ENCODE assay signal across 21 cellular contexts in genomic region chr9:75993434-75993833, GRCh38.
DNase-seq lines count a peak whose midpoint lies in the region; ATAC-seq, FAIRE-seq and TF ChIP-seq lines count a peak whose summit lies in the region.
"Had no signal": no experiment of that assay in that cellular context is flagged by ENCODE, and none has a peak within 500 bp of the region (broad histone marks: within the 10 kb centered on the region; RNA-seq: fewer than 3 reads in every experiment).

No MANE protein-coding gene starts in this region.

- TF ChIP-seq CTCF in Calu3 (IDR thresholded peaks at IDR 0.05; ENCODE audit: unreplicated experiment) (no peak), PC-3 (conservative IDR thresholded peaks at IDR 0.05; ENCODE audit: low read depth, low read length) (no peak), endothelial cell of umbilical vein (IDR thresholded peaks at IDR 0.05; ENCODE audit: extremely low read depth in 1 of 2, insufficient read depth in 1 of 2, low read depth in 1 of 2, low read length in 2 of 2) (no peak), mucosa of descending colon (IDR thresholded peaks at IDR 0.05) (no peak)

- no peak overlapping the region for H2AFZ ChIP-seq in PC-3 (ENCODE audit: low read length)
- no peak overlapping the region for H2AFZ ChIP-seq in endothelial cell of umbilical vein (ENCODE audit: low read depth, low read length)

- no peaks in the 10 kb centered on the region for H3K9me1 ChIP-seq in endothelial cell of umbilical vein (replicated peaks; ENCODE audit: control insufficient read depth, extremely low read depth, insufficient read depth, low read length)

- H3K9me3 Mint-ChIP-seq in Calu3 (ENCODE audit: low read depth, unreplicated experiment), result peaks cover 4% of the 10 kb centered on the region

- H3F3A ChIP-seq in PC-3 (ENCODE audit: low read length, unreplicated experiment), result no peaks in the 10 kb centered on the region

- peak; percentile 9 for DNase-seq in Calu3
- peak; percentile 1 for DNase-seq in PC-3
- DNase-seq in endothelial cell of umbilical vein (ENCODE audit: low read depth, low spot score), result peak; percentile 66
- no peak for DNase-seq in mucosa of descending colon
- DNase-seq in GM19238 (ENCODE audit: insufficient read length, low spot score), result no peak
- DNase-seq in activated CD4-positive, CD25-positive, alpha-beta regulatory T cell treated with anti-CD3 and anti-CD28 coated beads, Interleukin-2, amount 50 U/mL, for 72 hours, result no peak
- DNase-seq in NCI-H1417 (lab: John Stamatoyannopoulos, UW), result no peak
- DNase-seq: activated CD8-positive, alpha-beta memory T cell treated with anti-CD3 and anti-CD28 coated beads for 24 hours; activated naive CD4-positive, alpha-beta T cell treated with anti-CD3 and anti-CD28 coated beads, Interleukin-2, amount 50 U/mL, for 16 hours; BE2C; cortex of kidney; DMS79 treated with DMSO at 0.1 percent for 48 hours; KBM-7; kidney; NCI-H1694; NCI-H526; T-helper 9 cell had no signal

- H3K27ac ChIP-seq in PC-3 (ENCODE audit: low read length), result no peak overlapping the region
- H3K27ac ChIP-seq in endothelial cell of umbilical vein (ENCODE audit: insufficient read depth, low read depth, low read length), result no peak overlapping the region
- H3K27ac ChIP-seq: prostate gland had no signal

- H3K9me3 ChIP-seq in PC-3 (ENCODE audit: low read length) (no peaks in the 10 kb centered on the region), endothelial cell of umbilical vein (replicated peaks; ENCODE audit: control insufficient read depth, insufficient read depth, low read length) (no peaks in the 10 kb centered on the region), mucosa of descending colon (no peaks in the 10 kb centered on the region)
- H3K9me3 ChIP-seq: BE2C, prostate gland had no signal

- H3K27me3 ChIP-seq in PC-3 (ENCODE audit: low read length) (no peaks in the 10 kb centered on the region), endothelial cell of umbilical vein (ENCODE audit: control insufficient read depth in 2 of 2, insufficient read depth in 2 of 2, low read length in 2 of 2) (no peaks in the 10 kb centered on the region)
- H3K27me3 ChIP-seq: BE2C had no signal

- POLR2A ChIA-PET in PC-3 (lab: Charles Lee; ENCODE audit: unreplicated experiment) (no interaction called here), endothelial cell of umbilical vein (lab: Charles Lee) (no interaction called here)

- no peak overlapping the region for H3K9ac ChIP-seq in PC-3 (ENCODE audit: low read length)
- no peak overlapping the region for H3K9ac ChIP-seq in endothelial cell of umbilical vein (replicated peaks; ENCODE audit: extremely low read depth, insufficient read depth, low read length)

- H3K79me2 ChIP-seq in PC-3 (ENCODE audit: low read length) (no peaks in the 10 kb centered on the region), endothelial cell of umbilical vein (ENCODE audit: control insufficient read depth, insufficient read depth, low read length) (no peaks in the 10 kb centered on the region)

- H3K4me1 ChIP-seq in PC-3 (ENCODE audit: insufficient read depth, low read length) (no peaks in the 10 kb centered on the region), endothelial cell of umbilical vein (ENCODE audit: control insufficient read depth, extremely low read depth, insufficient read depth, low read length) (peaks cover 12% of the 10 kb centered on the region), mucosa of descending colon (ENCODE audit: low read depth) (peaks cover 15% of the 10 kb centered on the region)
- H3K4me1 ChIP-seq: BE2C, prostate gland had no signal

- no peaks in the 10 kb centered on the region for H3K36me3 ChIP-seq in PC-3 (ENCODE audit: low read depth, low read length)
- no peaks in the 10 kb centered on the region for H3K36me3 ChIP-seq in endothelial cell of umbilical vein (ENCODE audit: control insufficient read depth in 2 of 2, extremely low read depth in 1 of 2, insufficient read depth in 2 of 2, low read length in 2 of 2)
- no peaks in the 10 kb centered on the region for H3K36me3 ChIP-seq in mucosa of descending colon (ENCODE audit: low read depth)
- H3K36me3 ChIP-seq: BE2C, prostate gland had no signal

- CTCF ChIA-PET in Calu3 (lab: Charles Lee) (interaction anchor here (0.5 to 1.2 kb wide), 2 partner anchors 13 to 103 kb away, joined by 3 read pairs; partner anchors contain the start of gene PCSK5), PC-3 (lab: Charles Lee) (no interaction called here), endothelial cell of umbilical vein (lab: Charles Lee) (interaction anchor here (0.7 to 1.6 kb wide), 4 partner anchors 10 to 17 kb away, joined by 3 to 6 read pairs (median 3); no protein-coding TSS in a partner anchor)

- no peaks in the 10 kb centered on the region for H3K9me2 ChIP-seq in PC-3 (replicated peaks; ENCODE audit: low read length)

- dilution Hi-C loops in endothelial cell of umbilical vein (cut with MboI; ENCODE audit: extremely low pct_ligation_motif_present, low sequenced_read_pairs), result no loop called here

- intact Hi-C loops in Calu3 (cut with micrococcal nuclease; ENCODE audit: unreplicated experiment) (loop anchor here (1.0 kb wide), 1 partner anchor 42 kb away; no protein-coding TSS in a partner anchor), PC-3 (cut with micrococcal nuclease) (no loop called here), endothelial cell of umbilical vein (cut with micrococcal nuclease) (no loop called here), mucosa of descending colon (cut with DNase I, micrococcal nuclease) (no loop called here)

- TF ChIP-seq POLR2A in endothelial cell of umbilical vein (IDR thresholded peaks at IDR 0.05; ENCODE audit: low read depth, low read length), result no peak

- peak overlapping the region; percentile 89 for H3K27ac Mint-ChIP-seq in Calu3 (ENCODE audit: unreplicated experiment)

- H4K20me1 ChIP-seq in PC-3 (ENCODE audit: low read length), result no peaks in the 10 kb centered on the region
- no peaks in the 10 kb centered on the region for H4K20me1 ChIP-seq in endothelial cell of umbilical vein (replicated peaks; ENCODE audit: control insufficient read depth, extremely low read depth, insufficient read depth, low read length)

- H3K4me2 ChIP-seq in PC-3 (ENCODE audit: low read length) (no peak overlapping the region), endothelial cell of umbilical vein (ENCODE audit: insufficient read depth, low read length) (no peak overlapping the region)

- peak overlapping the region; percentile 39 for H3K4me3 Mint-ChIP-seq in Calu3 (ENCODE audit: low read depth, unreplicated experiment)

- FAIRE-seq in endothelial cell of umbilical vein (lab: Jason Lieb, UNC), result peak; percentile 75
- FAIRE-seq: frontal cortex, GM19239, kidney had no signal

- peaks cover 58% of the 10 kb centered on the region for H3K4me1 Mint-ChIP-seq in Calu3 (ENCODE audit: low read depth, unreplicated experiment)

- no peak for ATAC-seq in PC-3
- peak; percentile 10 for ATAC-seq in mucosa of descending colon
- ATAC-seq in GM18870 (IDR thresholded peaks at IDR 0.05; ENCODE audit: unreplicated experiment), result no peak

- BruUV-seq in Calu3 (replicated peaks; lab: Mats Ljungman, UMichigan), result no TSS peak
- no TSS peak for BruUV-seq in PC-3 (replicated peaks; lab: Mats Ljungman, UMichigan)
- BruUV-seq in endothelial cell of umbilical vein (replicated peaks; lab: Mats Ljungman, UMichigan), result no TSS peak

- H3K27me3 Mint-ChIP-seq in Calu3 (ENCODE audit: unreplicated experiment), result no peaks in the 10 kb centered on the region

- H3K4me3 ChIP-seq in PC-3 (ENCODE audit: low read length) (no peak overlapping the region), endothelial cell of umbilical vein (replicated peaks in 1 of 3; ENCODE audit: insufficient read depth in 1 of 3, low read depth in 1 of 3, low read length in 3 of 3) (no peak overlapping the region), mucosa of descending colon (no peak overlapping the region)
- H3K4me3 ChIP-seq: prostate gland had no signal

- peaks cover 14% of the 10 kb centered on the region for H3K36me3 Mint-ChIP-seq in Calu3 (ENCODE audit: insufficient read depth, unreplicated experiment)

TF ChIP-seq in endothelial cell of umbilical vein, 7 proteins besides CTCF, POLR2A, EP300 and RAD21:
- TF ChIP-seq FOS (IDR thresholded peaks at IDR 0.05; ENCODE audit: borderline replicate concordance, insufficient read depth, low read length) (peak; percentile 91), EZH2 (IDR thresholded peaks at IDR 0.05; ENCODE audit: borderline replicate concordance, low read depth, low read length, severe bottlenecking) (no peak), JUN (IDR thresholded peaks at IDR 0.05; ENCODE audit: borderline replicate concordance, insufficient read depth, insufficient read length, low read depth) (peak; percentile 83)

Comparison
In these comparisons a context has a peak if more than half of its experiments do, and no peak if none do; other contexts are left out.
1. DNase-seq: peak in Calu3 (single experiment), PC-3 (single experiment) and endothelial cell of umbilical vein (single experiment); none in mucosa of descending colon (0 of 3), GM19238 (single experiment), activated CD4-positive, CD25-positive, alpha-beta regulatory T cell treated with anti-CD3 and anti-CD28 coated beads, Interleukin-2, amount 50 U/mL, for 72 hours (single experiment) and NCI-H1417 (0 of 3).